Comparison of ENCODE assay signal across 10 cellular contexts in genomic region chr15:45333550-45333949, GRCh38. TPM values are rescaled to one million over a fixed set of nuclear protein-coding genes. Genes with fewer than 3 reads are reported as not detected.
DNase-seq lines count a peak whose midpoint lies in the region; ATAC-seq and TF ChIP-seq lines count a peak whose summit lies in the region.
"Had no signal": no experiment of that assay in that cellular context is flagged by ENCODE, and none has a peak within 500 bp of the region (broad histone marks: within the 10 kb centered on the region; RNA-seq: fewer than 3 reads in every experiment).

No MANE protein-coding gene starts in this region.

- no peaks in the 10 kb centered on the region for H3K36me3 Mint-ChIP-seq in dendritic cell treated with granulocyte-macrophage colony-stimulating factor and Interleukin-4, amounts not matched to agents 40 ng/mL and 50 ng/mL, for 4 days (ENCODE audit: low read depth)

- H3K9me3 Mint-ChIP-seq in dendritic cell treated with granulocyte-macrophage colony-stimulating factor and Interleukin-4, amounts not matched to agents 40 ng/mL and 50 ng/mL, for 4 days, result no peaks in the 10 kb centered on the region

- peak overlapping the region; percentile 45 for H3K27ac Mint-ChIP-seq in dendritic cell treated with granulocyte-macrophage colony-stimulating factor and Interleukin-4, amounts not matched to agents 40 ng/mL and 50 ng/mL, for 4 days

- ATAC-seq in mucosa of descending colon (peak; percentile 59), HG03520 (IDR thresholded peaks at IDR 0.05; ENCODE audit: unreplicated experiment) (no peak), HG03565 (IDR thresholded peaks at IDR 0.05; ENCODE audit: unreplicated experiment) (no peak)

- peaks cover 2% of the 10 kb centered on the region for H3K27me3 Mint-ChIP-seq in dendritic cell treated with granulocyte-macrophage colony-stimulating factor and Interleukin-4, amounts not matched to agents 40 ng/mL and 50 ng/mL, for 4 days

- H3K4me1 ChIP-seq in mucosa of descending colon (ENCODE audit: low read depth), result peaks cover 12% of the 10 kb centered on the region

- H3K4me3 ChIP-seq in mucosa of descending colon, result no peak overlapping the region

- H3K36me3 ChIP-seq in mucosa of descending colon (ENCODE audit: low read depth), result no peaks in the 10 kb centered on the region

- DNase-seq in Daoy (ENCODE audit: low read depth) (peak; percentile 65), NCI-H226 (peak; percentile 33), mucosa of descending colon (peak in 1 of 3 donors; percentile 59), T-helper 9 cell (no peak), islet precursor cell (no peak)
- DNase-seq: activated CD4-positive, alpha-beta T cell treated with anti-CD3 and anti-CD28 coated beads for 1 hour; stimulated activated naive CD4-positive, alpha-beta T cell had no signal

- no peaks in the 10 kb centered on the region for H3K9me3 ChIP-seq in mucosa of descending colon

- H3K4me3 Mint-ChIP-seq in dendritic cell treated with granulocyte-macrophage colony-stimulating factor and Interleukin-4, amounts not matched to agents 40 ng/mL and 50 ng/mL, for 4 days, result no peak overlapping the region

- no peak for TF ChIP-seq CTCF in mucosa of descending colon (IDR thresholded peaks at IDR 0.05)

- peaks cover 12% of the 10 kb centered on the region for H3K4me1 Mint-ChIP-seq in dendritic cell treated with granulocyte-macrophage colony-stimulating factor and Interleukin-4, amounts not matched to agents 40 ng/mL and 50 ng/mL, for 4 days (ENCODE audit: low read depth)

- intact Hi-C loops in dendritic cell treated with granulocyte-macrophage colony-stimulating factor and Interleukin-4, amounts not matched to agents 40 ng/mL and 50 ng/mL, for 4 days (cut with micrococcal nuclease), result loop anchor here (10.0 kb wide), 1 partner anchor 51 kb away; no protein-coding TSS in a partner anchor
- intact Hi-C loops in mucosa of descending colon (cut with DNase I, micrococcal nuclease), result no loop called here

RNA-seq across cellular contexts. Expression of gene GATM, which starts 44.8 kb away (rescaled TPM):
- total RNA-seq in Daoy (2014; rRNA removed; shearing (Covaris generic)), result 10.6 and 28.1 TPM in 2 replicates
- total RNA-seq in mucosa of descending colon, result 10 to 100 TPM in 1 of 3 donors, 1 to 10 TPM in 2; 7.7 to 21.2 (median 8.9) TPM

Comparison
In these comparisons a context has a peak if more than half of its experiments do, and no peak if none do; other contexts are left out.
1. DNase-seq: peak in Daoy (single experiment) and NCI-H226 (single experiment); none in T-helper 9 cell (single experiment) and islet precursor cell (single experiment).